Comparison of ENCODE assay signal across 8 cellular contexts in the genomic region with DNA sequence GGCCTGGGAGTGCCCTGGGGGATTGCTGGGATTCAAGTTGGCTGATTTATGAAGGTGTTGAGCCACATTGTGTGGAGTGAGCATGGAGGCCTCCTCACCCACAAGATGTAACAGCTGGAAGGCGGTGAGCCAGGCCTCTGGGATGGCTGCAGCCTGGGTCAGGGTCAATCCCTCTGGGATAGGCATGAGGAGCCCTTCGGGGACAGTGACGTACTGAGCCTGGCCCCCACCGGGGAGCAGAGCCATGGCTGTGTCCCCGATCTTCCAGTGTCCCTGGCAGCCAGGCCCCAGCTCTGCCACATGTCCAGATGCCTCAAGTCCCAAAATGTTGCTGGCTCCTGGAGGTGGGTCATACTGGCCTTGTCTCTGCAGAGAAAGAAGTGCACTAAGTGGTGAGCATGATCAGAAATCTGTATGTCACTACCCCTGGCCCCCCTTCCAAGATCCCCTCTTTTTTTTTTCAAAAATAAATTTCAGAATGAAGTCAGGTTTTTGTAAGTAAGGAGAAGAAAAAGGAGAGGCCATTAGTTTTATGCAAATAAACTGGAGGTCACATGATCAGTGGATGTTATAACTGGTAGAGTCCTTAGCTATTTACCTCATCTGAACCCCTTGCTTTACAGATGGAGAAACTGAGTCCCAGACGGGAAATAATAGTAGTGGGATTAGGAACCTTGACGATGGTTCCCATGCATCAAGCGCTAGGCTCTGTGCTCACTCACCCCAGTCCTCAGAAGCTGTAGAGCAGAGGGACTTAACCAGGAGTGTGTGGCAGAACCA. TPM values are rescaled to one million over a fixed set of nuclear protein-coding genes. Genes with fewer than 3 reads are reported as not detected.
DNase-seq lines count a peak whose midpoint lies in the region; ATAC-seq and TF ChIP-seq lines count a peak whose summit lies in the region.

No MANE protein-coding gene starts in this region.

- WGBS in SK-N-SH (ENCODE audit: low lambda C conversion rate), result 85% methylated on average over 8 of the region's 8 CpGs

- H3K4me1 ChIP-seq in SK-N-SH (ENCODE audit: control insufficient read depth in 1 of 2, insufficient read depth in 2 of 2, low read depth in 1 of 2, low read length in 1 of 2) (peaks cover 0 to 21% of the 10 kb centered on the region in 2 experiments; a peak in 2 of 4 replicates), iPS-18a (ENCODE audit: control insufficient read depth, low read depth, low read length) (peaks cover 14% of the 10 kb centered on the region), gastrocnemius medialis (peaks cover 8 to 12% of the 10 kb centered on the region in 2 donors)

- H3K4me2 ChIP-seq in SK-N-SH, result peak overlapping the region; percentile 87

- no peak for DNase-seq in SK-N-SH
- no peak for DNase-seq in activated naive CD8-positive, alpha-beta T cell treated with anti-CD3 and anti-CD28 coated beads for 36 hours
- DNase-seq in stimulated activated naive B cell treated with anti-CD40 and anti-IgM and Interleukin-4, amounts not matched to agents 10 μg/mL and 1 μg/mL and 100 μg/mL, for 72 hours, result no peak
- no peak for DNase-seq in gastrocnemius medialis
- DNase-seq in NCI-H748 (lab: John Stamatoyannopoulos, UW; ENCODE audit: unreplicated experiment), result no peak

- H3K36me3 ChIP-seq in SK-N-SH (replicated peaks in 1 of 2; ENCODE audit: control insufficient read depth in 1 of 2, insufficient read depth in 2 of 2, low read length in 1 of 2), result peaks cover 30 to 38% of the 10 kb centered on the region in 2 experiments
- peaks cover 32% of the 10 kb centered on the region for H3K36me3 ChIP-seq in iPS-18a (ENCODE audit: control insufficient read depth, low read depth, low read length)
- H3K36me3 ChIP-seq in gastrocnemius medialis, result peaks cover 0 to 11% of the 10 kb centered on the region in 2 donors

- H3K27me3 Mint-ChIP-seq in activated naive CD8-positive, alpha-beta T cell treated with anti-CD3 and anti-CD28 coated beads for 36 hours, result no peaks in the 10 kb centered on the region
- no peaks in the 10 kb centered on the region for H3K27me3 Mint-ChIP-seq in stimulated activated naive B cell treated with anti-CD40 and anti-IgM and Interleukin-4, amounts not matched to agents 10 μg/mL and 1 μg/mL and 100 μg/mL, for 72 hours

- H3K27me3 ChIP-seq in SK-N-SH (ENCODE audit: insufficient read depth), result no peaks in the 10 kb centered on the region
- no peaks in the 10 kb centered on the region for H3K27me3 ChIP-seq in iPS-18a (ENCODE audit: control insufficient read depth, insufficient read depth, low read length)
- H3K27me3 ChIP-seq in gastrocnemius medialis, result no peaks in the 10 kb centered on the region

- TF ChIP-seq CTCF in SK-N-SH (IDR thresholded peaks at IDR 0.05) (no peak), gastrocnemius medialis (IDR thresholded peaks at IDR 0.05 in 4 of 5, conservative IDR thresholded peaks at IDR 0.05 in 1 of 5) (no peak)

- peaks cover 13% of the 10 kb centered on the region; the same call in 1 of the 2 replicates for H3K79me2 ChIP-seq in SK-N-SH (ENCODE audit: insufficient read depth)

- H3K4me3 ChIP-seq in SK-N-SH (ENCODE audit: low read depth in 2 of 2, low read length in 1 of 2) (peak overlapping the region; percentile 66 to 72), iPS-18a (ENCODE audit: low read length) (peak overlapping the region; percentile 73), gastrocnemius medialis (peak overlapping the region in 2 of 4 donors; percentile 50 to 68)

- peaks cover 40% of the 10 kb centered on the region for H3F3A ChIP-seq in SK-N-SH (replicated peaks; ENCODE audit: insufficient read depth)

- no peaks in the 10 kb centered on the region for H4K20me1 ChIP-seq in SK-N-SH (ENCODE audit: insufficient read depth)

- TF ChIP-seq EP300 in SK-N-SH (IDR thresholded peaks at IDR 0.05; ENCODE audit: borderline replicate concordance in 1 of 2, low read depth in 1 of 2, low read length in 1 of 2), result no peak

- POLR2A ChIA-PET in SK-N-SH (lab: Yijun Ruan, JAX), result interaction anchor here (0.7 to 3.0 kb wide), 11 partner anchors 28 to 744 kb away, joined by 4 to 66 read pairs (median 6); a partner anchor contains a TSS

- no peak overlapping the region for H3K27ac Mint-ChIP-seq in activated naive CD8-positive, alpha-beta T cell treated with anti-CD3 and anti-CD28 coated beads for 36 hours
- H3K27ac Mint-ChIP-seq in stimulated activated naive B cell treated with anti-CD40 and anti-IgM and Interleukin-4, amounts not matched to agents 10 μg/mL and 1 μg/mL and 100 μg/mL, for 72 hours, result no peak overlapping the region

- H3K4me3 Mint-ChIP-seq in activated naive CD8-positive, alpha-beta T cell treated with anti-CD3 and anti-CD28 coated beads for 36 hours, result peak overlapping the region; percentile 87
- H3K4me3 Mint-ChIP-seq in stimulated activated naive B cell treated with anti-CD40 and anti-IgM and Interleukin-4, amounts not matched to agents 10 μg/mL and 1 μg/mL and 100 μg/mL, for 72 hours, result peak overlapping the region; percentile 89 to 93

- no peaks in the 10 kb centered on the region for H3K9me3 ChIP-seq in SK-N-SH
- H3K9me3 ChIP-seq in iPS-18a (ENCODE audit: control insufficient read depth, low read depth, low read length), result no peaks in the 10 kb centered on the region
- H3K9me3 ChIP-seq in gastrocnemius medialis, result no peaks in the 10 kb centered on the region

- CTCF ChIA-PET in SK-N-SH (lab: Yijun Ruan, JAX), result interaction anchor here (0.6 to 5.8 kb wide), 33 partner anchors 9 to 903 kb away, joined by 3 to 75 read pairs (median 6); a partner anchor contains a TSS

- intact Hi-C loops in gastrocnemius medialis (cut with DNase I; ENCODE audit: low total_unique reads), result no loop called here

- no peak for ATAC-seq in SK-N-SH treated with all-trans-retinoic acid at 6 μM for 48 hours
- ATAC-seq in stimulated activated naive B cell treated with anti-CD40 and anti-IgM and Interleukin-4, amounts not matched to agents 10 μg/mL and 1 μg/mL and 100 μg/mL, for 72 hours (replicated peaks), result no peak
- ATAC-seq in gastrocnemius medialis, result no peak
- ATAC-seq in GM21390 (IDR thresholded peaks at IDR 0.05; ENCODE audit: unreplicated experiment), result no peak

- in situ Hi-C loops in gastrocnemius medialis (cut with MboI; ENCODE audit: low sequenced_read_pairs in 4 of 4), result loop anchor here (10.0 to 25.0 kb wide), 3 partner anchors 158 to 258 kb away; a partner anchor contains a TSS

- H3K27ac ChIP-seq in SK-N-SH (ENCODE audit: low read depth in 2 of 2, low read length in 1 of 2), result peak overlapping the region; percentile 86 to 95
- H3K27ac ChIP-seq in iPS-18a (ENCODE audit: low read length), result peak overlapping the region; percentile 48
- peak overlapping the region in 2 of 4 donors; percentile 70 to 82 for H3K27ac ChIP-seq in gastrocnemius medialis

- peaks cover 6% of the 10 kb centered on the region for H3K36me3 Mint-ChIP-seq in activated naive CD8-positive, alpha-beta T cell treated with anti-CD3 and anti-CD28 coated beads for 36 hours
- peaks cover 3 to 17% of the 10 kb centered on the region in 2 donors for H3K36me3 Mint-ChIP-seq in stimulated activated naive B cell treated with anti-CD40 and anti-IgM and Interleukin-4, amounts not matched to agents 10 μg/mL and 1 μg/mL and 100 μg/mL, for 72 hours

- peaks cover 16% of the 10 kb centered on the region for H3K4me1 Mint-ChIP-seq in activated naive CD8-positive, alpha-beta T cell treated with anti-CD3 and anti-CD28 coated beads for 36 hours
- H3K4me1 Mint-ChIP-seq in stimulated activated naive B cell treated with anti-CD40 and anti-IgM and Interleukin-4, amounts not matched to agents 10 μg/mL and 1 μg/mL and 100 μg/mL, for 72 hours, result peaks cover 11 to 22% of the 10 kb centered on the region in 2 donors

- no peak for TF ChIP-seq RAD21 in SK-N-SH (IDR thresholded peaks at IDR 0.05; ENCODE audit: low read length)

- TF ChIP-seq POLR2A in gastrocnemius medialis (IDR thresholded peaks at IDR 0.05), result no peak

- H3K9ac ChIP-seq in SK-N-SH, result peak overlapping the region; percentile 82
- peak overlapping the region; percentile 66 for H3K9ac ChIP-seq in iPS-18a (ENCODE audit: low read length)

- no peaks in the 10 kb centered on the region for H3K9me3 Mint-ChIP-seq in activated naive CD8-positive, alpha-beta T cell treated with anti-CD3 and anti-CD28 coated beads for 36 hours
- no peaks in the 10 kb centered on the region for H3K9me3 Mint-ChIP-seq in stimulated activated naive B cell treated with anti-CD40 and anti-IgM and Interleukin-4, amounts not matched to agents 10 μg/mL and 1 μg/mL and 100 μg/mL, for 72 hours

- peak overlapping the region; percentile 95 for H2AFZ ChIP-seq in SK-N-SH (ENCODE audit: low read depth)

- no peaks in the 10 kb centered on the region for H3K9me2 ChIP-seq in SK-N-SH

TF ChIP-seq in SK-N-SH treated with all-trans-retinoic acid at 6 μM for 48 hours, 23 proteins besides CTCF, POLR2A, EP300 and RAD21:
- TF ChIP-seq SNAI2 (CRISPR knock-in tag; IDR thresholded peaks at IDR 0.05), result no peak

RNA-seq across cellular contexts. Expression of a gene that starts 1.7 kb away (rescaled TPM):
- 110 and 116 TPM in 2 replicates for polyA plus RNA-seq in SK-N-SH (2012; rRNA removed)
- polyA plus RNA-seq in SK-N-SH (2012; cell fraction: cytosol; rRNA removed), result 49.8 and 71.0 TPM in 2 replicates
- 344 and 375 TPM in 2 replicates for polyA plus RNA-seq in SK-N-SH (2012; cell fraction: nucleus; rRNA removed)
- 1 to 10 TPM; 1.8 to 2.3 TPM for total RNA-seq in activated naive CD8-positive, alpha-beta T cell treated with anti-CD3 and anti-CD28 coated beads for 36 hours
- total RNA-seq in gastrocnemius medialis, result 1 to 10 TPM; 3.3 to 7.6 (median 4.9) TPM

RNA-seq across cellular contexts. Expression of a gene that starts 6.9 kb away (rescaled TPM):
- polyA plus RNA-seq in SK-N-SH (2012; rRNA removed), result 275 and 295 TPM in 2 replicates
- 400 and 550 TPM in 2 replicates for polyA plus RNA-seq in SK-N-SH (2012; cell fraction: cytosol; rRNA removed)
- polyA plus RNA-seq in SK-N-SH (2012; cell fraction: nucleus; rRNA removed), result 99.6 and 106 TPM in 2 replicates
- 100 to 1,000 TPM; 159 to 165 TPM for total RNA-seq in activated naive CD8-positive, alpha-beta T cell treated with anti-CD3 and anti-CD28 coated beads for 36 hours
- total RNA-seq in gastrocnemius medialis, result 10 to 100 TPM; 55.2 to 88.1 (median 70.5) TPM

RNA-seq across cellular contexts. Expression of a gene that starts 33.4 kb away (rescaled TPM):
- polyA plus RNA-seq in SK-N-SH (2012; rRNA removed), result 69.7 and 72.4 TPM in 2 replicates
- 70.9 and 74.8 TPM in 2 replicates for polyA plus RNA-seq in SK-N-SH (2012; cell fraction: cytosol; rRNA removed)
- polyA plus RNA-seq in SK-N-SH (2012; cell fraction: nucleus; rRNA removed), result 35.5 and 45.1 TPM in 2 replicates
- total RNA-seq in activated naive CD8-positive, alpha-beta T cell treated with anti-CD3 and anti-CD28 coated beads for 36 hours, result 1 to 10 TPM in 1 of 2 experiments, under 1 TPM in 1; 0.99 to 1.0 TPM
- 1 to 10 TPM in 2 of 4 donors, under 1 TPM in 1, not detected in 1; 0.91 to 2.9 (median 1.5) TPM for total RNA-seq in gastrocnemius medialis

RNA-seq across cellular contexts. Expression of a gene that starts 35.8 kb away (rescaled TPM):
- 7.1 and 11.9 TPM in 2 replicates for polyA plus RNA-seq in SK-N-SH (2012; rRNA removed)
- polyA plus RNA-seq in SK-N-SH (2012; cell fraction: cytosol; rRNA removed), result 7.2 and 8.2 TPM in 2 replicates
- 11.9 and 20.3 TPM in 2 replicates for polyA plus RNA-seq in SK-N-SH (2012; cell fraction: nucleus; rRNA removed)
- 10 to 100 TPM; 20.9 to 22.2 TPM for total RNA-seq in activated naive CD8-positive, alpha-beta T cell treated with anti-CD3 and anti-CD28 coated beads for 36 hours
- 1 to 10 TPM; 4.8 to 8.4 (median 8.3) TPM for total RNA-seq in gastrocnemius medialis

RNA-seq across cellular contexts. Expression of a gene that starts 40.2 kb away (rescaled TPM):
- polyA plus RNA-seq in SK-N-SH (2012; rRNA removed), result 0.54 and 0.61 TPM in 2 replicates
- polyA plus RNA-seq in SK-N-SH (2012; cell fraction: cytosol; rRNA removed), result 0.35 and 0.37 TPM in 2 replicates
- 1.5 and 1.6 TPM in 2 replicates for polyA plus RNA-seq in SK-N-SH (2012; cell fraction: nucleus; rRNA removed)
- under 1 TPM in 1 of 2 experiments, not detected in 1; 0.26 TPM for total RNA-seq in activated naive CD8-positive, alpha-beta T cell treated with anti-CD3 and anti-CD28 coated beads for 36 hours
- total RNA-seq in gastrocnemius medialis, result not detected
